40 cellular contexts compared by ENCODE assay signal in the genomic region with DNA sequence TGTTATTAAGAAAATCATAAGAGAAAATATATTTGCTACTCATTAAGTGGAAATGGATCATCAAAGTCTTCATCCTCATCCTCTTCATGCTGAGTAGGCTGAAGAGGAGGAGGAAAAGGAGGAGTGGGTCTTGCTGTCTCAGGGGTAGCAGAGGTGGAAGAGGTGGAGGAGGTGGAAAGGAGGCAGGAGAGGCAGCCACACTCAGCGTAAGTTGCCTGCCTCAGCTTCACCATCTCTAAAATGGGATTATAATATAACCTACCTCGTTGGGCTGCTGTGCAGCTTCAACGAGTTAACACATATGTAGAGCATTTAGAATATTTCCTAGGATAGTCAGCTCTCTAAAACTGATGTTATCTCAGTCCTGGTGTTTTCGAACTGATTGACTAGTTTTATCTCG.
"Had no signal": no experiment of that assay in that cellular context is flagged by ENCODE, and none has a peak within 500 bp of the region (broad histone marks: within the 10 kb centered on the region; RNA-seq: fewer than 3 reads in every experiment).

No MANE protein-coding gene starts in this region.

- H3K27me3 Mint-ChIP-seq: activated naive CD4-positive, alpha-beta T cell treated with anti-CD3 and anti-CD28 coated beads, Interleukin-2, amount 50 U/mL, for 24 hours; activated naive CD8-positive, alpha-beta T cell treated with anti-CD3 and anti-CD28 coated beads for 36 hours had no signal

- H3K4me3 Mint-ChIP-seq: activated naive CD4-positive, alpha-beta T cell treated with anti-CD3 and anti-CD28 coated beads for 36 hours; activated naive CD4-positive, alpha-beta T cell treated with anti-CD3 and anti-CD28 coated beads, Interleukin-2, amount 10 ng/mL, durations not matched to agents 7 days and 5 days; activated naive CD4-positive, alpha-beta T cell treated with anti-CD3 and anti-CD28 coated beads, Interleukin-2, amount 50 U/mL, for 24 hours; activated naive CD8-positive, alpha-beta T cell; activated naive CD8-positive, alpha-beta T cell treated with anti-CD3 and anti-CD28 coated beads for 36 hours; activated naive CD8-positive, alpha-beta T cell treated with anti-CD3 and anti-CD28 coated beads, Interleukin-2, amount 10 ng/mL, durations not matched to agents 7 days and 5 days; activated naive CD8-positive, alpha-beta T cell treated with anti-CD3 and anti-CD28 coated beads, Interleukin-2, amount 50 U/mL, for 24 hours; activated T-cell treated with anti-CD3 and anti-CD28 coated beads, Interleukin-2, amount 50 U/mL, for 24 hours; activated T-cell treated with anti-CD3 and anti-CD28 coated beads, Interleukin-2, amount 50 U/mL, for 4 hours; activated T-cell treated with anti-CD3 and anti-CD28 coated beads, Interleukin-2, amount 50 U/mL, for 72 hours; activated T-helper 1 cell treated with anti-CD3 and anti-CD28 coated beads, Interleukin-12 subunit alpha, Interleukin-12 subunit beta, Interleukin-2, Interleukin-4 antibody, amounts not matched to agents 30 ng/mL and 10 ng/mL and 1 ng/mL, durations not matched to agents 14 hours and 24 hours and 36 hours; activated T-helper 17 cell treated with anti-CD3 and anti-CD28 coated beads, Interleukin-2, amount 50 U/mL, for 72 hours; central memory CD8-positive, alpha-beta T cell had no signal

- H3K4me1 ChIP-seq: ascending aorta, breast epithelium had no signal

- FAIRE-seq: astrocyte, bronchial epithelial cell had no signal

- H3K9me3 Mint-ChIP-seq: activated naive CD4-positive, alpha-beta T cell treated with anti-CD3 and anti-CD28 coated beads, Interleukin-2, amount 10 ng/mL, durations not matched to agents 7 days and 5 days; activated naive CD4-positive, alpha-beta T cell treated with anti-CD3 and anti-CD28 coated beads, Interleukin-2, amount 50 U/mL, for 24 hours; activated naive CD4-positive, alpha-beta T cell treated with anti-CD3 and anti-CD28 coated beads, Interleukin-2, amount 50 U/mL, for 72 hours; activated naive CD8-positive, alpha-beta T cell treated with anti-CD3 and anti-CD28 coated beads for 36 hours; activated T-cell treated with anti-CD3 and anti-CD28 coated beads, Interleukin-2, amount 50 U/mL, for 24 hours; activated T-cell treated with anti-CD3 and anti-CD28 coated beads, Interleukin-2, amount 50 U/mL, for 4 hours; activated T-helper 17 cell treated with anti-CD3 and anti-CD28 coated beads, Interleukin-2, amount 50 U/mL, for 72 hours; activated T-helper 2 cell treated with anti-CD3 and anti-CD28 coated beads, Interferon-gamma antibody, Interleukin-2, Interleukin-4, amounts not matched to agents 10 μg/mL and 5 μg/mL and 100 μg/mL, durations not matched to agents 14 hours and 24 hours and 36 hours; central memory CD8-positive, alpha-beta T cell had no signal

- ATAC-seq: activated naive CD4-positive, alpha-beta T cell treated with anti-CD3 and anti-CD28 coated beads, Interleukin-2, amount 50 U/mL, for 72 hours; activated naive CD8-positive, alpha-beta T cell treated with anti-CD3 and anti-CD28 coated beads, Interleukin-2, amount 50 U/mL, for 24 hours; activated T-cell treated with anti-CD3 and anti-CD28 coated beads, Interleukin-2, amount 50 U/mL, for 4 hours; activated T-cell treated with anti-CD3 and anti-CD28 coated beads, Interleukin-2, amount 50 U/mL, for 72 hours; activated T-helper 17 cell treated with anti-CD3 and anti-CD28 coated beads, Interleukin-2, amount 50 U/mL, for 72 hours; body of pancreas had no signal

- H3K9me3 ChIP-seq: adrenal gland, ascending aorta, body of pancreas, breast epithelium had no signal

- H3K4me3 ChIP-seq: adrenal gland, ascending aorta, body of pancreas, breast epithelium, cardiac muscle cell had no signal

- H3K36me3 Mint-ChIP-seq: activated naive CD8-positive, alpha-beta T cell; activated naive CD8-positive, alpha-beta T cell treated with anti-CD3 and anti-CD28 coated beads, Interleukin-2, amount 10 ng/mL, durations not matched to agents 7 days and 5 days; brain had no signal

- H3K27ac ChIP-seq: adrenal gland, ascending aorta, body of pancreas, brain microvascular endothelial cell, breast epithelium, cardiac muscle cell had no signal

- DNase-seq: activated effector memory CD4-positive, alpha-beta T cell treated with anti-CD3 and anti-CD28 coated beads, Interleukin-2, amount 50 U/mL, for 16 hours; activated effector memory CD4-positive, alpha-beta T cell treated with Interleukin-2 at 50 U/mL for 16 hours; activated gamma-delta T cell; activated gamma-delta T cell treated with Interleukin-2 at 50 U/mL for 16 hours; activated naive CD4-positive, alpha-beta T cell; activated naive CD4-positive, alpha-beta T cell treated with anti-CD3 and anti-CD28 coated beads for 36 hours; activated naive CD4-positive, alpha-beta T cell treated with anti-CD3 and anti-CD28 coated beads, Interleukin-2, amount 10 ng/mL, durations not matched to agents 7 days and 5 days; activated naive CD4-positive, alpha-beta T cell treated with anti-CD3 and anti-CD28 coated beads, Interleukin-2, amount 50 U/mL, for 16 hours; activated naive CD4-positive, alpha-beta T cell treated with Interleukin-2 at 50 U/mL for 16 hours; activated naive CD8-positive, alpha-beta T cell treated with anti-CD3 and anti-CD28 coated beads for 36 hours; activated naive CD8-positive, alpha-beta T cell treated with anti-CD3 and anti-CD28 coated beads, Interleukin-2, amount 10 ng/mL, durations not matched to agents 7 days and 5 days; activated naive CD8-positive, alpha-beta T cell treated with anti-CD3 and anti-CD28 coated beads, Interleukin-2, amount 50 U/mL, for 24 hours; activated T-cell treated with anti-CD3 and anti-CD28 coated beads, Interleukin-2, amount 50 U/mL, for 1 hour; activated T-cell treated with anti-CD3 and anti-CD28 coated beads, Interleukin-2, amount 50 U/mL, for 24 hours; activated T-cell treated with anti-CD3 and anti-CD28 coated beads, Interleukin-2, amount 50 U/mL, for 4 hours; activated T-cell treated with anti-CD3 and anti-CD28 coated beads, Interleukin-2, amount 50 U/mL, for 48 hours; activated T-cell treated with anti-CD3 and anti-CD28 coated beads, Interleukin-2, amount 50 U/mL, for 72 hours; adrenal gland; amniotic stem cell; amygdala; anterior cingulate cortex; aorta; body of pancreas; brain microvascular endothelial cell; caudate nucleus; central memory CD4-positive, alpha-beta T cell; cerebellar nuclear complex had no signal

- H3K27me3 ChIP-seq: adrenal gland, ascending aorta, body of pancreas, brain microvascular endothelial cell, breast epithelium, cardiac muscle cell had no signal

- H3K36me3 ChIP-seq: adrenal gland, ascending aorta, brain microvascular endothelial cell, breast epithelium, cardiac muscle cell had no signal

- H3K4me1 Mint-ChIP-seq: activated naive CD4-positive, alpha-beta T cell treated with anti-CD3 and anti-CD28 coated beads, Interleukin-2, amount 50 U/mL, for 24 hours; activated naive CD8-positive, alpha-beta T cell treated with anti-CD3 and anti-CD28 coated beads, Interleukin-2, amount 10 ng/mL, durations not matched to agents 7 days and 5 days; activated naive CD8-positive, alpha-beta T cell treated with anti-CD3 and anti-CD28 coated beads, Interleukin-2, amount 50 U/mL, for 24 hours; activated T-helper 17 cell treated with anti-CD3 and anti-CD28 coated beads, Interleukin-2, amount 50 U/mL, for 72 hours; brain; central memory CD8-positive, alpha-beta T cell had no signal

- H3K27ac Mint-ChIP-seq: activated naive CD4-positive, alpha-beta T cell treated with anti-CD3 and anti-CD28 coated beads for 36 hours; activated naive CD4-positive, alpha-beta T cell treated with anti-CD3 and anti-CD28 coated beads, Interleukin-2, amount 10 ng/mL, durations not matched to agents 7 days and 5 days; activated naive CD4-positive, alpha-beta T cell treated with anti-CD3 and anti-CD28 coated beads, Interleukin-2, amount 50 U/mL, for 24 hours; activated naive CD4-positive, alpha-beta T cell treated with anti-CD3 and anti-CD28 coated beads, Interleukin-2, amount 50 U/mL, for 72 hours; activated naive CD8-positive, alpha-beta T cell; activated naive CD8-positive, alpha-beta T cell treated with anti-CD3 and anti-CD28 coated beads for 36 hours; activated naive CD8-positive, alpha-beta T cell treated with anti-CD3 and anti-CD28 coated beads, Interleukin-2, amount 10 ng/mL, durations not matched to agents 7 days and 5 days; activated naive CD8-positive, alpha-beta T cell treated with anti-CD3 and anti-CD28 coated beads, Interleukin-2, amount 50 U/mL, for 24 hours; activated T-cell treated with anti-CD3 and anti-CD28 coated beads, Interleukin-2, amount 50 U/mL, for 24 hours; activated T-cell treated with anti-CD3 and anti-CD28 coated beads, Interleukin-2, amount 50 U/mL, for 72 hours; activated T-helper 1 cell treated with anti-CD3 and anti-CD28 coated beads, Interleukin-12 subunit alpha, Interleukin-12 subunit beta, Interleukin-2, Interleukin-4 antibody, amounts not matched to agents 30 ng/mL and 10 ng/mL and 1 ng/mL, durations not matched to agents 14 hours and 24 hours and 36 hours; activated T-helper 17 cell treated with anti-CD3 and anti-CD28 coated beads, Interleukin-2, amount 50 U/mL, for 72 hours; activated T-helper 2 cell treated with anti-CD3 and anti-CD28 coated beads, Interferon-gamma antibody, Interleukin-2, Interleukin-4, amounts not matched to agents 10 μg/mL and 5 μg/mL and 100 μg/mL, durations not matched to agents 14 hours and 24 hours and 36 hours; brain had no signal
